9 cellular contexts compared by ENCODE assay signal in genomic region chr3:117278424-117279190, GRCh38.
DNase-seq lines count a peak whose midpoint lies in the region; ATAC-seq, FAIRE-seq and TF ChIP-seq lines count a peak whose summit lies in the region.
"Had no signal": no experiment of that assay in that cellular context is flagged by ENCODE, and none has a peak within 500 bp of the region (broad histone marks: within the 10 kb centered on the region; RNA-seq: fewer than 3 reads in every experiment).

No MANE protein-coding gene starts in this region.

- no peak for TF ChIP-seq CTCF in kidney (IDR thresholded peaks at IDR 0.05; ENCODE audit: borderline replicate concordance, extremely low read depth, insufficient read depth)

- ATAC-seq in GM21619 (IDR thresholded peaks at IDR 0.05; ENCODE audit: unreplicated experiment) = peak; percentile 98

- H3K9me3 ChIP-seq in HUES48 (ENCODE audit: control insufficient read depth, insufficient read depth, low read length) = no peaks in the 10 kb centered on the region
- no peaks in the 10 kb centered on the region for H3K9me3 ChIP-seq in kidney (ENCODE audit: control insufficient read depth in 1 of 2, low read length in 2 of 2)

- peak; percentile 70 for FAIRE-seq in kidney (lab: Jason Lieb, UNC)

- no peaks in the 10 kb centered on the region for H3K36me3 ChIP-seq in HUES48 (ENCODE audit: control insufficient read depth, insufficient read depth, low read length)
- no peaks in the 10 kb centered on the region for H3K36me3 ChIP-seq in kidney (ENCODE audit: control insufficient read depth in 1 of 2, insufficient read depth in 2 of 2, low read length in 2 of 2)

- H3K4me3 ChIP-seq in HUES48 (ENCODE audit: low read depth, low read length) (no peak overlapping the region), kidney (ENCODE audit: low read length in 2 of 2) (no peak overlapping the region)

- peak; percentile 12 for DNase-seq in EH (ENCODE audit: low read depth)
- no peak for DNase-seq in kidney
- no peak for DNase-seq in posterior vena cava (ENCODE audit: low spot score)
- no peak for DNase-seq in activated CD4-positive, alpha-beta T cell treated with anti-CD3 and anti-CD28 coated beads for 48 hours
- DNase-seq in OCI-M2 (lab: John Stamatoyannopoulos, UW; ENCODE audit: unreplicated experiment) = no peak
- no peak for DNase-seq in HuH-7.5 (ENCODE audit: low spot score)
- DNase-seq: immature natural killer cell had no signal

- H3K9ac ChIP-seq in HUES48 (ENCODE audit: low read depth, low read length) (no peak overlapping the region), kidney (ENCODE audit: low read length in 2 of 2) (no peak overlapping the region)

- peak overlapping the region; percentile 26 for H3K27ac ChIP-seq in HUES48 (ENCODE audit: low read depth, low read length)
- H3K27ac ChIP-seq in kidney (ENCODE audit: low read depth in 2 of 2, low read length in 2 of 2) = no peak overlapping the region

- H3K4me1 ChIP-seq in HUES48 (ENCODE audit: control insufficient read depth, insufficient read depth, low read length) (peaks cover 11% of the 10 kb centered on the region; the same call in 1 of the 2 replicates), kidney (ENCODE audit: control insufficient read depth in 1 of 2, insufficient read depth in 1 of 2, low read depth in 1 of 2, low read length in 2 of 2) (no peaks in the 10 kb centered on the region)

- intact Hi-C loops in kidney (cut with DNase I) = no loop called here
- intact Hi-C loops in posterior vena cava (cut with DNase I) = no loop called here

- no peaks in the 10 kb centered on the region for H3K27me3 ChIP-seq in HUES48 (ENCODE audit: control insufficient read depth, insufficient read depth, low read length)
